Comparison of ENCODE assay signal across 8 cellular contexts in the genomic region with DNA sequence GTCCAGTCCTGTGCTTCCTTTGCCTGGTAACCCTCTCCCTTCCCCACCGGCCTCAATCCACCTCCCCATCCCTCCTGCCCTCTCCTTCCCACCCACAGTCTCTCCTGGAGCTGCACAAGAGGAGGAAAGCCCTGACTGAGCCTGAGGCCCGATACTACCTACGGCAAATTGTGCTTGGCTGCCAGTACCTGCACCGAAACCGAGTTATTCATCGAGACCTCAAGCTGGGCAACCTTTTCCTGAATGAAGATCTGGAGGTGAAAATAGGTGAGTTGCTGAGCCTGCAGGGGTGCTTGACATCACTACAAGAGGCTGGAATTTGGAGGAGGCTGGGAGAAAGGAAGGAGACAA. TPM values are rescaled to one million over a fixed set of nuclear protein-coding genes. Genes with fewer than 3 reads are reported as not detected.
DNase-seq lines count a peak whose midpoint lies in the region; TF ChIP-seq lines count a peak whose summit lies in the region.
"Had no signal": no experiment of that assay in that cellular context is flagged by ENCODE, and none has a peak within 500 bp of the region (broad histone marks: within the 10 kb centered on the region; RNA-seq: fewer than 3 reads in every experiment).

No MANE protein-coding gene starts in this region.

- 17 to 25% methylated on average over 6 of the region's 6 CpGs for WGBS in ectodermal cell, 2 experiments

- H3K4me3 ChIP-seq in GM12875 (ENCODE audit: low read depth, low read length) (peak overlapping the region; percentile 67), NT2/D1 (ENCODE audit: insufficient read length, low read depth) (peak overlapping the region; percentile 97), ectodermal cell (ENCODE audit: insufficient read depth, low read depth, low read length) (peak overlapping the region; percentile 89), neutrophil (ENCODE audit: low read depth in 1 of 2, low read length in 1 of 2) (peak overlapping the region in 1 of 2 experiments; percentile 60)

- peak overlapping the region; percentile 96 for H3K9ac ChIP-seq in NT2/D1 (ENCODE audit: insufficient read length, low read depth)

- H3K27me3 ChIP-seq in NT2/D1 (ENCODE audit: insufficient read depth, insufficient read length) (no peaks in the 10 kb centered on the region), ectodermal cell (ENCODE audit: control insufficient read depth, insufficient read depth, low read length, poor library complexity, severe bottlenecking) (no peaks in the 10 kb centered on the region), neutrophil (no peaks in the 10 kb centered on the region)

- no peak for TF ChIP-seq CTCF in GM12875 (IDR thresholded peaks at IDR 0.05; ENCODE audit: borderline replicate concordance, insufficient read depth, low read depth, low read length)
- TF ChIP-seq CTCF in neutrophil (IDR thresholded peaks at IDR 0.05): peak; percentile 3

- H3K9me3 ChIP-seq in NT2/D1 (ENCODE audit: insufficient read depth, low read length): no peaks in the 10 kb centered on the region
- H3K9me3 ChIP-seq in ectodermal cell (ENCODE audit: control insufficient read depth, low read length): no peaks in the 10 kb centered on the region
- H3K9me3 ChIP-seq in neutrophil: no peaks in the 10 kb centered on the region

- peaks cover 11% of the 10 kb centered on the region for H3K4me1 ChIP-seq in NT2/D1 (ENCODE audit: insufficient read depth, insufficient read length)
- H3K4me1 ChIP-seq in ectodermal cell (ENCODE audit: control insufficient read depth, insufficient read depth, low read length): peaks cover 18% of the 10 kb centered on the region
- H3K4me1 ChIP-seq in neutrophil (ENCODE audit: control insufficient read depth in 1 of 2, insufficient read depth in 1 of 2, low read depth in 1 of 2, low read length in 1 of 2): peaks cover 33% of the 10 kb centered on the region in 2 experiments

- peaks cover 58% of the 10 kb centered on the region for H3K36me3 ChIP-seq in NT2/D1 (ENCODE audit: insufficient read depth, insufficient read length, low read length)
- H3K36me3 ChIP-seq in ectodermal cell (ENCODE audit: control insufficient read depth, insufficient read depth, low read length): peaks cover 24% of the 10 kb centered on the region
- peaks cover 44% of the 10 kb centered on the region for H3K36me3 ChIP-seq in neutrophil

- DNase-seq in NT2/D1 (ENCODE audit: low read depth, low spot score) (no peak), GOT3 (lab: John Stamatoyannopoulos, UW) (no peak), DMS153 (lab: John Stamatoyannopoulos, UW) (no peak), NCI-H2107 treated with DMSO at 0.1 percent for 48 hours (lab: John Stamatoyannopoulos, UW; ENCODE audit: unreplicated experiment) (no peak)
- DNase-seq: activated gamma-delta T cell treated with Interleukin-2 at 50 U/mL for 16 hours had no signal

- no peak overlapping the region for H3K27ac ChIP-seq in ectodermal cell (ENCODE audit: insufficient read depth, low read depth, low read length, poor library complexity, severe bottlenecking)
- H3K27ac ChIP-seq in neutrophil: no peak overlapping the region

RNA-seq across cellular contexts. Expression of a gene that starts 1.3 kb away (rescaled TPM):
- 117 TPM for polyA plus RNA-seq in ectodermal cell (2013, experiment 1 of 4)
- 93.6 TPM for polyA plus RNA-seq in ectodermal cell (2013, experiment 2 of 4)
- polyA plus RNA-seq in ectodermal cell (2013, experiment 3 of 4): 104 TPM
- polyA plus RNA-seq in ectodermal cell (2013, experiment 4 of 4): 103 TPM

RNA-seq across cellular contexts. Expression of a gene that starts 33.1 kb away (rescaled TPM):
- polyA plus RNA-seq in ectodermal cell (2013, experiment 1 of 4): 1.4 TPM
- 1.9 TPM for polyA plus RNA-seq in ectodermal cell (2013, experiment 2 of 4)
- 1.8 TPM for polyA plus RNA-seq in ectodermal cell (2013, experiment 3 of 4)
- 1.9 TPM for polyA plus RNA-seq in ectodermal cell (2013, experiment 4 of 4)

RNA-seq across cellular contexts. Expression of a gene that starts 38.7 kb away (rescaled TPM):
- polyA plus RNA-seq in ectodermal cell (2013, experiment 1 of 4): 84.6 TPM
- 100 TPM for polyA plus RNA-seq in ectodermal cell (2013, experiment 2 of 4)
- 49.3 TPM for polyA plus RNA-seq in ectodermal cell (2013, experiment 3 of 4)
- polyA plus RNA-seq in ectodermal cell (2013, experiment 4 of 4): 58.8 TPM

RNA-seq across cellular contexts. Expression of a gene that starts 38.9 kb away (rescaled TPM):
- polyA plus RNA-seq in ectodermal cell (2013, experiment 1 of 4): 27.5 TPM
- 25.3 TPM for polyA plus RNA-seq in ectodermal cell (2013, experiment 2 of 4)
- polyA plus RNA-seq in ectodermal cell (2013, experiment 3 of 4): 14.8 TPM
- 18.1 TPM for polyA plus RNA-seq in ectodermal cell (2013, experiment 4 of 4)
